In genomic region chr7:55641273-55641691, GRCh38 we compare ENCODE assay signal across 8 cellular contexts.
DNase-seq lines count a peak whose midpoint lies in the region; ATAC-seq and TF ChIP-seq lines count a peak whose summit lies in the region.

No MANE protein-coding gene starts in this region.

- POLR2A ChIA-PET in T-cell (lab: Charles Lee) = interaction anchor here in 1 of 2 donors (0.6 to 1.0 kb wide), 2 partner anchors 432 to 520 kb away, joined by 3 read pairs; no protein-coding TSS in a partner anchor

- no peaks in the 10 kb centered on the region for H3K9me3 Mint-ChIP-seq in CD4-positive, CD25-positive, alpha-beta regulatory T cell
- H3K9me3 Mint-ChIP-seq in T-cell = no peaks in the 10 kb centered on the region

- no peaks in the 10 kb centered on the region for H3K36me3 Mint-ChIP-seq in CD4-positive, CD25-positive, alpha-beta regulatory T cell
- H3K36me3 Mint-ChIP-seq in T-cell = no peaks in the 10 kb centered on the region

- intact Hi-C loops in right lobe of liver (cut with DNase I) = no loop called here

- H3K4me3 Mint-ChIP-seq in CD4-positive, CD25-positive, alpha-beta regulatory T cell = no peak overlapping the region
- peak overlapping the region in 1 of 3 donors; percentile 42 for H3K4me3 Mint-ChIP-seq in T-cell

- peak; percentile 75 to 76 for ATAC-seq in CD4-positive, CD25-positive, alpha-beta regulatory T cell (ENCODE audit: low read depth in 2 of 2)
- peak; percentile 83 for ATAC-seq in GM18868 (IDR thresholded peaks at IDR 0.05; ENCODE audit: unreplicated experiment)
- peak; percentile 76 for ATAC-seq in HG03039 (IDR thresholded peaks at IDR 0.05; ENCODE audit: unreplicated experiment)
- ATAC-seq in T-cell (replicated peaks in 1 of 4) = peak; percentile 76 to 87 (median 84)
- peak; percentile 99 to 100 (median 99) for ATAC-seq in right lobe of liver

- WGBS in right lobe of liver (ENCODE audit: insufficient coverage, low coverage, low lambda C conversion rate, missing lambda C conversion rate) = 0% methylated on average over 1 of the region's 1 CpG

- H3K27me3 Mint-ChIP-seq in CD4-positive, CD25-positive, alpha-beta regulatory T cell = peaks cover 12% of the 10 kb centered on the region
- H3K27me3 Mint-ChIP-seq in T-cell = peaks cover 0 to 2% of the 10 kb centered on the region in 2 donors

- TF ChIP-seq CTCF in right lobe of liver (IDR thresholded peaks at IDR 0.05) = peak; percentile 71 to 93 (median 78)

- H3K36me3 ChIP-seq in CD4-positive, CD25-positive, alpha-beta regulatory T cell (ENCODE audit: control insufficient read depth, insufficient read depth, low read length) = no peaks in the 10 kb centered on the region
- no peaks in the 10 kb centered on the region for H3K36me3 ChIP-seq in right lobe of liver

- CTCF ChIA-PET in T-cell (lab: Charles Lee) = interaction anchor here (0.6 to 2.5 kb wide), 14 partner anchors 8 to 915 kb away, joined by 3 to 21 read pairs (median 4); no protein-coding TSS in a partner anchor

- no peak overlapping the region for H3K27ac Mint-ChIP-seq in CD4-positive, CD25-positive, alpha-beta regulatory T cell
- H3K27ac Mint-ChIP-seq in T-cell = no peak overlapping the region

- no peak for TF ChIP-seq POLR2A in right lobe of liver (IDR thresholded peaks at IDR 0.05)

- DNase-seq in CD4-positive, CD25-positive, alpha-beta regulatory T cell = peak; percentile 18 to 69 (median 62)
- DNase-seq in NCI-H187 (lab: John Stamatoyannopoulos, UW) = peak; percentile 12 to 48
- peak in 22 of 34 experiments; percentile 1 to 33 (median 16) for DNase-seq in T-cell
- DNase-seq in dedifferentiated amniotic fluid mesenchymal stem cell (ENCODE audit: extremely low spot score) = peak; percentile 88
- peak in 1 of 3 donors; percentile 53 for DNase-seq in right lobe of liver
- peak; percentile 81 for DNase-seq in superior temporal gyrus (ENCODE audit: extremely low spot score)

- H3K27me3 ChIP-seq in CD4-positive, CD25-positive, alpha-beta regulatory T cell (ENCODE audit: control insufficient read depth, insufficient read depth, low read length) = no peaks in the 10 kb centered on the region
- no peaks in the 10 kb centered on the region for H3K27me3 ChIP-seq in right lobe of liver

- peaks cover 4 to 6% of the 10 kb centered on the region in 2 experiments for H3K9me3 ChIP-seq in CD4-positive, CD25-positive, alpha-beta regulatory T cell (ENCODE audit: control insufficient read depth in 2 of 2, low read length in 2 of 2)
- H3K9me3 ChIP-seq in right lobe of liver = no peaks in the 10 kb centered on the region

- no peak overlapping the region for H3K4me3 ChIP-seq in CD4-positive, CD25-positive, alpha-beta regulatory T cell (ENCODE audit: low read depth, low read length)
- no peak overlapping the region for H3K4me3 ChIP-seq in right lobe of liver

- peaks cover 12% of the 10 kb centered on the region for H3K4me1 ChIP-seq in CD4-positive, CD25-positive, alpha-beta regulatory T cell (ENCODE audit: control insufficient read depth, insufficient read depth, low read length, poor library complexity, severe bottlenecking)
- H3K4me1 ChIP-seq in right lobe of liver = no peaks in the 10 kb centered on the region

- peaks cover 5 to 10% (median 8%) of the 10 kb centered on the region in 4 donors for H3K4me1 Mint-ChIP-seq in CD4-positive, CD25-positive, alpha-beta regulatory T cell
- peaks cover 10 to 13% (median 11%) of the 10 kb centered on the region in 3 donors for H3K4me1 Mint-ChIP-seq in T-cell

- peak overlapping the region; percentile 38 for H3K27ac ChIP-seq in CD4-positive, CD25-positive, alpha-beta regulatory T cell (ENCODE audit: insufficient read depth, low read length, poor library complexity, severe bottlenecking)
- H3K27ac ChIP-seq in right lobe of liver = no peak overlapping the region
